Comparison of ENCODE assay signal across 18 cellular contexts in the genomic region with DNA sequence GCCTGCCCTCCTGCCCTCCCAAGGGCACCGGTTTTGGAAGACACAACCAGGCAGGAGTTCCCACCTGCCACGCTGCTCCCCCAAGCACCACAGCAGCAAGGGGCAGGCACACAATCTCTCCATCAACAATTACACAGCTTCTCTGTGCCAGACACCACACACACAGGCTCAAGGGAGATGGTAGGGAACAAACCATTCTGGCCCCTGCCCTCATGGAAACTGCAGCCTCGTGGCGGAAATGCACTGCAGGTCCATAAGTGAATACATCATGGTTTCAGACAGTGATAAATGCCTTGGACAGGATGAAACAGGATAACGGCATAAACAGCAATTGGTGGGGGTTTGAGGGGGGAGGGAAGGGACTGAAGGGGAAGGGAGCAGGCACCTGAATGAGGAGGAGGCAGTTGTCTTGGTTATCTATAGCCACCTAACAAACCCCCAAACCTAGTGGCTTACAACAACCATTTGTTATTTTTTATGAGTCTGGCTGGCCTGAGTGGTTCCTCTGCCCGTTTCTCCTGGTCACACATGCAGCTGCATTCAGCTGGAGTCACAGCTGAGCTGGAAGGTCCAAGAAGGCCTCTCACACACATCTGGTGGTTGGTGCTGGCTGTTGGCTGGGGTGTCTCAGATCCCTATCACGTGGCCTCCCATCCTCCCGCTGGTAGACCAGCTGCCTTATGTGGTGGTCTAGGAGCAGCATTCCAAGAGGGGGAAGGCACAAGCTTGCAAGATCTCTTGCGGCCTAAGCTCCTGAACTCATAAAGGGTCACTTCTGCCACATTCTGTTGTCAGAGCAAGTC. TPM values are rescaled to one million over a fixed set of nuclear protein-coding genes. Genes with fewer than 3 reads are reported as not detected.
DNase-seq lines count a peak whose midpoint lies in the region; ATAC-seq, FAIRE-seq and TF ChIP-seq lines count a peak whose summit lies in the region.
"Had no signal": no experiment of that assay in that cellular context is flagged by ENCODE, and none has a peak within 500 bp of the region (broad histone marks: within the 10 kb centered on the region; RNA-seq: fewer than 3 reads in every experiment).

No MANE protein-coding gene starts in this region.

- no peaks in the 10 kb centered on the region for H3K27me3 ChIP-seq in H1 (replicated peaks in 1 of 4; ENCODE audit: control insufficient read depth in 3 of 4, extremely low read depth in 1 of 4, insufficient read depth in 3 of 4, low read length in 3 of 4)
- H3K27me3 ChIP-seq in mesenchymal stem cell (ENCODE audit: control insufficient read depth in 1 of 2, insufficient read depth in 1 of 2, low read length in 2 of 2) = peaks cover 4 to 33% of the 10 kb centered on the region in 2 experiments

- peak overlapping the region; percentile 46 for H3K27ac Mint-ChIP-seq in activated CD4-positive, alpha-beta T cell treated with anti-CD3 and anti-CD28 coated beads, Interleukin-2, amount 10 ng/mL, durations not matched to agents 24 days and 14 days
- no peak overlapping the region for H3K27ac Mint-ChIP-seq in stimulated activated naive CD8-positive, alpha-beta T cell treated with anti-CD3 and anti-CD28 coated beads, Interleukin-15, amount 100 ng/mL, for 72 hours
- no peak overlapping the region for H3K27ac Mint-ChIP-seq in endothelial cell (ENCODE audit: unreplicated experiment)
- H3K27ac Mint-ChIP-seq: activated naive CD8-positive, alpha-beta T cell treated with anti-CD3 and anti-CD28 coated beads, Interleukin-2, amount 50 U/mL, for 24 hours had no signal

- H3K79me1 ChIP-seq in H1 (ENCODE audit: low read depth, low read length) (no peaks in the 10 kb centered on the region), mesenchymal stem cell (replicated peaks; ENCODE audit: low read length, poor library complexity, severe bottlenecking) (no peaks in the 10 kb centered on the region)

- H2BK5ac ChIP-seq in H1 (ENCODE audit: low read depth, low read length) = no peak overlapping the region
- no peak overlapping the region for H2BK5ac ChIP-seq in mesenchymal stem cell (ENCODE audit: low read depth, low read length, poor library complexity, severe bottlenecking)

- ATAC-seq in HG02840 (IDR thresholded peaks at IDR 0.05; ENCODE audit: low FRiP score, unreplicated experiment) = no peak
- ATAC-seq in stimulated activated naive CD8-positive, alpha-beta T cell treated with anti-CD3 and anti-CD28 coated beads, Interleukin-15, amount 100 ng/mL, for 72 hours = no peak
- ATAC-seq: activated naive CD8-positive, alpha-beta T cell treated with anti-CD3 and anti-CD28 coated beads, Interleukin-2, amount 50 U/mL, for 24 hours had no signal

- no peak overlapping the region for H3K14ac ChIP-seq in H1 (ENCODE audit: insufficient read length)
- no peak overlapping the region for H3K14ac ChIP-seq in mesenchymal stem cell (ENCODE audit: low read length in 2 of 2)

- H3K36me3 ChIP-seq in H1 (ENCODE audit: control insufficient read depth in 2 of 4, insufficient read depth in 4 of 4, low read length in 3 of 4) = no peaks in the 10 kb centered on the region
- H3K36me3 ChIP-seq in mesenchymal stem cell (ENCODE audit: control insufficient read depth in 1 of 2, insufficient read depth in 2 of 2, low read depth in 1 of 2, low read length in 2 of 2) = no peaks in the 10 kb centered on the region

- H2BK12ac ChIP-seq in H1 (ENCODE audit: low read depth, low read length) (no peak overlapping the region), mesenchymal stem cell (ENCODE audit: low read length in 2 of 2) (no peak overlapping the region)

- no peak for TF ChIP-seq EP300 in H1 (IDR thresholded peaks at IDR 0.05; ENCODE audit: borderline replicate concordance in 1 of 2, low read depth in 2 of 2, low read length in 2 of 2)

- H3K23me2 ChIP-seq in H1 (ENCODE audit: low read depth, low read length) = peaks cover 5% of the 10 kb centered on the region; the same call in 1 of the 2 replicates

- no peak for DNase-seq in activated CD4-positive, alpha-beta T cell treated with anti-CD3 and anti-CD28 coated beads, Interleukin-2, amount 10 ng/mL, durations not matched to agents 24 days and 14 days
- no peak for DNase-seq in activated CD4-positive, alpha-beta T cell treated with anti-CD3 and anti-CD28 coated beads, Interleukin-2, amount 50 U/mL, for 4 hours
- DNase-seq in H1 (ENCODE audit: low read depth in 1 of 2, low spot score in 2 of 2) (no peak), mesenchymal stem cell (peak; percentile 41), NCI-H2171 treated with DMSO at 0.1 percent for 48 hours (lab: John Stamatoyannopoulos, UW) (no peak), endothelial cell (ENCODE audit: low spot score) (no peak)
- DNase-seq in stimulated activated naive CD8-positive, alpha-beta T cell treated with anti-CD3 and anti-CD28 coated beads, Interleukin-15, amount 100 ng/mL, for 72 hours = no peak
- DNase-seq: activated CD4-positive, alpha-beta T cell treated with anti-CD3 and anti-CD28 coated beads, Interleukin-2, amount 50 U/mL, for 1 hour; activated naive CD8-positive, alpha-beta T cell treated with anti-CD3 and anti-CD28 coated beads, Interleukin-2, amount 50 U/mL, for 24 hours; activated T-cell treated with anti-CD3 and anti-CD28 coated beads, Interleukin-2, amount 50 U/mL, for 48 hours; Calu3; central memory CD4-positive, alpha-beta T cell; MV-4-11; NCI-H2081 treated with DMSO at 0.1 percent for 48 hours; SHP77 treated with DMSO at 0.1 percent for 48 hours; T1000 had no signal

- H4K5ac ChIP-seq in H1 (ENCODE audit: insufficient read length, low read depth, low read length) = no peak overlapping the region

- intact Hi-C loops in activated CD4-positive, alpha-beta T cell treated with anti-CD3 and anti-CD28 coated beads, Interleukin-2, amount 10 ng/mL, durations not matched to agents 24 days and 14 days (cut with micrococcal nuclease) = no loop called here

- H2AFZ ChIP-seq in H1 (ENCODE audit: low read length) = no peak overlapping the region
- no peak overlapping the region for H2AFZ ChIP-seq in mesenchymal stem cell (ENCODE audit: low read depth, low read length)

- H2BK120ac ChIP-seq in H1 (replicated peaks; ENCODE audit: low read depth, low read length) = no peak overlapping the region
- no peak overlapping the region for H2BK120ac ChIP-seq in mesenchymal stem cell (ENCODE audit: low read depth, low read length)

- H3K9ac ChIP-seq in H1 (replicated peaks in 1 of 4; ENCODE audit: extremely low read depth in 1 of 4, low read depth in 3 of 4, low read length in 3 of 4) = no peak overlapping the region
- no peak overlapping the region for H3K9ac ChIP-seq in mesenchymal stem cell (ENCODE audit: low read length)

- no peak overlapping the region for H4K8ac ChIP-seq in H1 (ENCODE audit: extremely low read depth, insufficient read depth, low read length)
- peak overlapping the region; percentile 45 for H4K8ac ChIP-seq in mesenchymal stem cell (ENCODE audit: low read length)

- no peak for TF ChIP-seq POLR2A in H1 (IDR thresholded peaks at IDR 0.05; ENCODE audit: control extremely low read depth in 1 of 2, low read depth in 2 of 2, low read length in 2 of 2)

- POLR2A ChIA-PET in H1 (lab: Charles Lee; ENCODE audit: partially characterized antibody) = no interaction called here

- peaks cover 4% of the 10 kb centered on the region for H3K9me3 Mint-ChIP-seq in activated CD4-positive, alpha-beta T cell treated with anti-CD3 and anti-CD28 coated beads, Interleukin-2, amount 10 ng/mL, durations not matched to agents 24 days and 14 days
- H3K9me3 Mint-ChIP-seq in stimulated activated naive CD8-positive, alpha-beta T cell treated with anti-CD3 and anti-CD28 coated beads, Interleukin-15, amount 100 ng/mL, for 72 hours = no peaks in the 10 kb centered on the region
- H3K9me3 Mint-ChIP-seq in endothelial cell (ENCODE audit: unreplicated experiment) = no peaks in the 10 kb centered on the region
- H3K9me3 Mint-ChIP-seq: activated naive CD8-positive, alpha-beta T cell treated with anti-CD3 and anti-CD28 coated beads, Interleukin-2, amount 50 U/mL, for 24 hours had no signal

- H3K4me3 ChIP-seq in H1 (ENCODE audit: extremely low read depth in 1 of 4, insufficient read depth in 2 of 4, low read depth in 3 of 4, low read length in 4 of 4) (no peak overlapping the region), mesenchymal stem cell (ENCODE audit: insufficient read depth in 1 of 2, low read depth in 1 of 2, low read length in 2 of 2) (no peak overlapping the region)
- H3K4me3 ChIP-seq: psoas muscle had no signal

- TF ChIP-seq CTCF in H1 (IDR thresholded peaks at IDR 0.05; ENCODE audit: control extremely low read depth in 1 of 3, insufficient read depth in 1 of 3, low read depth in 1 of 3, low read length in 3 of 3) (no peak), endothelial cell (IDR thresholded peaks at IDR 0.05; ENCODE audit: unreplicated experiment) (no peak)

- H3K4me2 ChIP-seq in H1 (ENCODE audit: insufficient read depth in 1 of 2, low read depth in 2 of 2, low read length in 2 of 2) (no peak overlapping the region), mesenchymal stem cell (ENCODE audit: low read length, poor library complexity, severe bottlenecking) (no peak overlapping the region)

- peaks cover 25% of the 10 kb centered on the region for H3K27me3 Mint-ChIP-seq in activated CD4-positive, alpha-beta T cell treated with anti-CD3 and anti-CD28 coated beads, Interleukin-2, amount 10 ng/mL, durations not matched to agents 24 days and 14 days
- H3K27me3 Mint-ChIP-seq in stimulated activated naive CD8-positive, alpha-beta T cell treated with anti-CD3 and anti-CD28 coated beads, Interleukin-15, amount 100 ng/mL, for 72 hours = peaks cover 9% of the 10 kb centered on the region
- peaks cover 8% of the 10 kb centered on the region for H3K27me3 Mint-ChIP-seq in endothelial cell (ENCODE audit: unreplicated experiment)

- H3K27ac ChIP-seq in H1 (ENCODE audit: low read depth, low read length) (no peak overlapping the region), mesenchymal stem cell (ENCODE audit: low read length, poor library complexity, severe bottlenecking) (no peak overlapping the region)
- H3K27ac ChIP-seq: psoas muscle had no signal

- 84% methylated on average over 9 of the region's 9 CpGs; no CpG with 5 or more reads in 1 of the 2 experiments for WGBS in H1 (ENCODE audit: extremely low coverage in 1 of 2, insufficient coverage in 1 of 2, insufficient read length in 1 of 2, insufficient replicate concordance in 2 of 2, low coverage in 1 of 2, low lambda C conversion rate in 2 of 2, missing lambda C conversion rate in 1 of 2), 2 experiments
- WGBS in mesenchymal stem cell = 63% methylated on average over 9 of the region's 9 CpGs

- no peak for FAIRE-seq in H1 (lab: Jason Lieb, UNC)

- no peaks in the 10 kb centered on the region for H3K9me3 ChIP-seq in H1 (ENCODE audit: insufficient read depth in 2 of 2, low read depth in 1 of 2, low read length in 1 of 2)
- H3K9me3 ChIP-seq in mesenchymal stem cell (ENCODE audit: control insufficient read depth, low read length) = no peaks in the 10 kb centered on the region
- H3K9me3 ChIP-seq: psoas muscle had no signal

- no peaks in the 10 kb centered on the region for H3K79me2 ChIP-seq in H1 (ENCODE audit: control insufficient read depth in 1 of 2, insufficient read depth in 2 of 2, low read length in 2 of 2)

- H3K56ac ChIP-seq in H1 (replicated peaks; ENCODE audit: insufficient read length, low read depth, low read length) = no peak overlapping the region

- H3K4ac ChIP-seq in H1 (replicated peaks; ENCODE audit: insufficient read length, low read depth, low read length) = no peak overlapping the region
- no peak overlapping the region for H3K4ac ChIP-seq in mesenchymal stem cell (ENCODE audit: low read depth in 1 of 2, low read length in 2 of 2)

- no peak overlapping the region for H2BK20ac ChIP-seq in H1 (ENCODE audit: low read length)

- H3K18ac ChIP-seq in H1 (ENCODE audit: extremely low read depth, low read length) = no peak overlapping the region
- H3K18ac ChIP-seq in mesenchymal stem cell (ENCODE audit: low read depth in 1 of 2, low read length in 2 of 2) = peak overlapping the region in 1 of 2 experiments; percentile 11

- H2BK15ac ChIP-seq in H1 (ENCODE audit: low read length) (peak overlapping the region; percentile 65; the same call in 1 of the 2 replicates), mesenchymal stem cell (ENCODE audit: low read depth, poor library complexity, severe bottlenecking) (no peak overlapping the region)

- no peaks in the 10 kb centered on the region for H3K36me3 Mint-ChIP-seq in activated CD4-positive, alpha-beta T cell treated with anti-CD3 and anti-CD28 coated beads, Interleukin-2, amount 10 ng/mL, durations not matched to agents 24 days and 14 days (ENCODE audit: low read depth)
- peaks cover 4% of the 10 kb centered on the region for H3K36me3 Mint-ChIP-seq in endothelial cell (ENCODE audit: low read depth, unreplicated experiment)

- no peak overlapping the region for H3K4me3 Mint-ChIP-seq in activated CD4-positive, alpha-beta T cell treated with anti-CD3 and anti-CD28 coated beads, Interleukin-2, amount 10 ng/mL, durations not matched to agents 24 days and 14 days
- no peak overlapping the region for H3K4me3 Mint-ChIP-seq in stimulated activated naive CD8-positive, alpha-beta T cell treated with anti-CD3 and anti-CD28 coated beads, Interleukin-15, amount 100 ng/mL, for 72 hours
- H3K4me3 Mint-ChIP-seq in endothelial cell (ENCODE audit: unreplicated experiment) = no peak overlapping the region
- H3K4me3 Mint-ChIP-seq: activated naive CD8-positive, alpha-beta T cell treated with anti-CD3 and anti-CD28 coated beads, Interleukin-2, amount 50 U/mL, for 24 hours had no signal

- H3K23ac ChIP-seq in H1 (ENCODE audit: insufficient read length) (no peak overlapping the region), mesenchymal stem cell (ENCODE audit: low read length in 2 of 2) (peak overlapping the region in 1 of 2 experiments; percentile 48)

- H3K4me1 Mint-ChIP-seq in activated CD4-positive, alpha-beta T cell treated with anti-CD3 and anti-CD28 coated beads, Interleukin-2, amount 10 ng/mL, durations not matched to agents 24 days and 14 days = peaks cover 2% of the 10 kb centered on the region
- no peaks in the 10 kb centered on the region for H3K4me1 Mint-ChIP-seq in stimulated activated naive CD8-positive, alpha-beta T cell treated with anti-CD3 and anti-CD28 coated beads, Interleukin-15, amount 100 ng/mL, for 72 hours
- H3K4me1 Mint-ChIP-seq in endothelial cell (ENCODE audit: unreplicated experiment) = peaks cover 27% of the 10 kb centered on the region
- H3K4me1 Mint-ChIP-seq: activated naive CD8-positive, alpha-beta T cell treated with anti-CD3 and anti-CD28 coated beads, Interleukin-2, amount 50 U/mL, for 24 hours had no signal

- no peaks in the 10 kb centered on the region for H4K20me1 ChIP-seq in H1 (replicated peaks in 1 of 2; ENCODE audit: control insufficient read depth in 1 of 2, insufficient read depth in 2 of 2, low read length in 2 of 2)

- TF ChIP-seq RAD21 in H1 (IDR thresholded peaks at IDR 0.05 in 1 of 2, conservative IDR thresholded peaks at IDR 0.05 in 1 of 2; ENCODE audit: low read depth in 2 of 2, low read length in 2 of 2) = no peak

- peaks cover 0 to 2% (median 0%) of the 10 kb centered on the region in 4 experiments; a peak in 1 of 7 replicates for H3K4me1 ChIP-seq in H1 (replicated peaks in 1 of 4; ENCODE audit: control insufficient read depth in 3 of 4, insufficient read depth in 4 of 4, low read length in 3 of 4)
- no peaks in the 10 kb centered on the region for H3K4me1 ChIP-seq in mesenchymal stem cell (ENCODE audit: control insufficient read depth, insufficient read depth, low read depth, low read length)
- H3K4me1 ChIP-seq: psoas muscle had no signal

- no peak overlapping the region for H4K91ac ChIP-seq in H1 (replicated peaks; ENCODE audit: insufficient read length, low read length)
- H4K91ac ChIP-seq in mesenchymal stem cell (ENCODE audit: low read length) = no peak overlapping the region

- CTCF ChIA-PET in H1 (lab: Charles Lee; ENCODE audit: partially characterized antibody) = interaction anchor here (1.1 to 2.1 kb wide), 3 partner anchors 12 to 267 kb away, joined by 3 to 9 read pairs (median 3); partner anchors contain the start of gene PISD

- H2AK5ac ChIP-seq in H1 (ENCODE audit: low read depth, low read length) = no peak overlapping the region
- H2AK5ac ChIP-seq in mesenchymal stem cell (ENCODE audit: low read length, severe bottlenecking) = no peak overlapping the region

RNA-seq across cellular contexts. Expression of gene YWHAH, which starts 15.0 kb away (rescaled TPM):
- 138 and 141 TPM in 2 replicates for total RNA-seq in activated CD4-positive, alpha-beta T cell treated with anti-CD3 and anti-CD28 coated beads, Interleukin-2, amount 10 ng/mL, durations not matched to agents 24 days and 14 days
- total RNA-seq in H1 (2021; fragmentation: NEBNext Ultra II Directional; extraction: Animal tissue kit (Norgen Biotek cat#: 25700)) = 247 and 248 TPM in 2 replicates
- 118 and 146 TPM in 2 replicates for polyA plus RNA-seq in H1 (2011; rRNA removed)
- 153 TPM for polyA plus RNA-seq in H1 (2011; cell fraction: cytosol; rRNA removed)
- polyA plus RNA-seq in H1 (2011; cell fraction: nucleus; rRNA removed) = 79.3 TPM
- polyA plus RNA-seq in H1 (2012, experiment 1 of 2) = 196 to 243 TPM (median 207 TPM) in 4 replicates
- polyA plus RNA-seq in H1 (2012, experiment 2 of 2) = 105 TPM
- polyA plus RNA-seq in H1 (2013, experiment 1 of 2) = 137 TPM
- 144 TPM for polyA plus RNA-seq in H1 (2013, experiment 2 of 2)
- polyA minus RNA-seq in H1 (2011; rRNA and poly(A)+ RNA removed) = 70.2 and 81.8 TPM in 2 replicates
- polyA minus RNA-seq in H1 (2011; cell fraction: cytosol; rRNA and poly(A)+ RNA removed) = 59.7 TPM
- polyA minus RNA-seq in H1 (2011; cell fraction: nucleus; rRNA and poly(A)+ RNA removed) = 41.3 TPM
- polyA plus RNA-seq in mesenchymal stem cell (2013, experiment 1 of 2) = 82.2 TPM
- 82.8 TPM for polyA plus RNA-seq in mesenchymal stem cell (2013, experiment 2 of 2)
- 285 TPM for total RNA-seq in endothelial cell (ENCODE audit: unreplicated experiment)
